14 cellular contexts compared by ENCODE assay signal in the genomic region with DNA sequence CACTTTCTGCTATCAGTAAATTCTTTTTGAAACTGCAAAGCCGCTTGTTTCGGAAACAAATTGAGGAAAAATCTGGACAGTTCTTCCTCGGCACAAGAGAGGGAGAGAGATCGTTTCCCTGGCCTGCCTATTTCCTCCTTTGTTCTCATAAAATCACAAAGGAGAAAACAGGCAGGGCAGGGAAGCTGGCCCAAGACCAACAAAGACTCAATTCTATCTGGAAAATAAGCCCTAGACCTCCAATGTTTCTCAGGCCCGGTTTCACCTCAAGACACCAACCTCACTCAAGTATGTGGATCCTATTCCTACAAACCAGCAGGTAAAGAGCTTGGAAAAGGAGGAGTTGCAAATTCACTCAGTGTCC. TPM values are rescaled to one million over a fixed set of nuclear protein-coding genes. Genes with fewer than 3 reads are reported as not detected.
DNase-seq lines count a peak whose midpoint lies in the region; ATAC-seq, FAIRE-seq and TF ChIP-seq lines count a peak whose summit lies in the region.
"Had no signal": no experiment of that assay in that cellular context is flagged by ENCODE, and none has a peak within 500 bp of the region (broad histone marks: within the 10 kb centered on the region; RNA-seq: fewer than 3 reads in every experiment).

No MANE protein-coding gene starts in this region.

- no peak for FAIRE-seq in GM12891 (lab: Jason Lieb, UNC)

- no peaks in the 10 kb centered on the region for H3K27me3 Mint-ChIP-seq in T-helper 17 cell
- H3K27me3 Mint-ChIP-seq: naive thymus-derived CD4-positive, alpha-beta T cell had no signal

- no peak for ATAC-seq in T-helper 17 cell
- ATAC-seq: naive thymus-derived CD4-positive, alpha-beta T cell had no signal

- H3K9me3 ChIP-seq in BLaER1, result no peaks in the 10 kb centered on the region
- H3K9me3 ChIP-seq in T-helper 17 cell (ENCODE audit: control insufficient read depth, low read length, poor library complexity, severe bottlenecking), result no peaks in the 10 kb centered on the region
- no peaks in the 10 kb centered on the region for H3K9me3 ChIP-seq in left ventricle myocardium inferior (replicated peaks)
- H3K9me3 ChIP-seq in prostate gland, result no peaks in the 10 kb centered on the region
- H3K9me3 ChIP-seq: BE2C, tibial artery had no signal

- H3K4me3 Mint-ChIP-seq in T-helper 17 cell, result no peak overlapping the region

- TF ChIP-seq CTCF in left ventricle myocardium inferior (IDR thresholded peaks at IDR 0.05; ENCODE audit: borderline replicate concordance) (no peak), prostate gland (IDR thresholded peaks at IDR 0.05) (no peak)

- peak overlapping the region; percentile 4; the same call in 1 of the 2 replicates for H3K27ac ChIP-seq in BLaER1
- H3K27ac ChIP-seq in left ventricle myocardium inferior (replicated peaks), result peak overlapping the region; percentile 66
- peak overlapping the region in 1 of 2 donors; percentile 1 for H3K27ac ChIP-seq in prostate gland
- H3K27ac ChIP-seq: tibial artery had no signal

- no peak overlapping the region for H3K9ac ChIP-seq in BLaER1

- DNase-seq in T-helper 17 cell, result no peak
- DNase-seq in left ventricle myocardium inferior, result no peak
- peak; percentile 57 for DNase-seq in prostate gland (ENCODE audit: low spot score)
- no peak for DNase-seq in AG20443 (ENCODE audit: low spot score)
- no peak for DNase-seq in GM12891 (ENCODE audit: insufficient read length, low spot score)
- no peak for DNase-seq in NCI-H1417 (lab: John Stamatoyannopoulos, UW)
- no peak for DNase-seq in hypothalamus (lab: John Stamatoyannopoulos, UW)
- DNase-seq: BE2C; effector CD4-positive, alpha-beta T cell; naive thymus-derived CD4-positive, alpha-beta T cell; NCI-H1092 treated with DMSO at 0.1 percent for 48 hours; stimulated activated CD4-positive, alpha-beta T cell treated with anti-CD3 and anti-CD28 coated beads, Interleukin-2, amount 100 ng/mL, for 48 hours; tibial artery had no signal

- peak overlapping the region; percentile 56 for H3K27ac Mint-ChIP-seq in T-helper 17 cell

- H3K4me3 ChIP-seq in BLaER1 (no peak overlapping the region), left ventricle myocardium inferior (peak overlapping the region; percentile 3), prostate gland (no peak overlapping the region)
- H3K4me3 ChIP-seq: tibial artery had no signal

- intact Hi-C loops in left ventricle myocardium inferior (cut with micrococcal nuclease) (no loop called here), prostate gland (cut with DNase I) (no loop called here)

- no peaks in the 10 kb centered on the region for H3K27me3 ChIP-seq in BLaER1
- H3K27me3 ChIP-seq in left ventricle myocardium inferior (ENCODE audit: low read depth), result no peaks in the 10 kb centered on the region
- H3K27me3 ChIP-seq in prostate gland (replicated peaks; ENCODE audit: insufficient read depth), result no peaks in the 10 kb centered on the region
- H3K27me3 ChIP-seq: BE2C, tibial artery had no signal

- H4K20me1 ChIP-seq in BLaER1, result peaks cover 74% of the 10 kb centered on the region

- H3K4me2 ChIP-seq in BLaER1, result no peak overlapping the region

- TF ChIP-seq POLR2A in prostate gland (IDR thresholded peaks at IDR 0.05), result no peak
- no peak for TF ChIP-seq POLR2A in GM12891 (IDR thresholded peaks at IDR 0.05; ENCODE audit: low read depth, low read length)

- peaks cover 48% of the 10 kb centered on the region for H3K4me1 ChIP-seq in BLaER1
- peaks cover 86% of the 10 kb centered on the region for H3K4me1 ChIP-seq in left ventricle myocardium inferior
- H3K4me1 ChIP-seq in prostate gland (replicated peaks), result peaks cover 17% of the 10 kb centered on the region
- H3K4me1 ChIP-seq: BE2C had no signal

- 19% methylated on average over 5 of the region's 5 CpGs for WGBS in prostate gland

- peaks cover 49% of the 10 kb centered on the region for H3K4me1 Mint-ChIP-seq in T-helper 17 cell

- H3K36me3 Mint-ChIP-seq in T-helper 17 cell (ENCODE audit: low read depth), result peaks cover 3% of the 10 kb centered on the region

- H3K36me3 ChIP-seq in BLaER1 (peaks cover 30% of the 10 kb centered on the region), left ventricle myocardium inferior (peaks cover 5% of the 10 kb centered on the region), prostate gland (no peaks in the 10 kb centered on the region)

TF ChIP-seq in GM12891, 5 proteins besides CTCF, POLR2A, EP300 and RAD21:
- TF ChIP-seq TAF1 (IDR thresholded peaks at IDR 0.05; ENCODE audit: low read depth, low read length), result no peak

RNA-seq across cellular contexts. Expression of a gene that starts 19.5 kb away (rescaled TPM):
- total RNA-seq in T-helper 17 cell (10 to 100 TPM; 44.0 to 54.9 TPM), left ventricle myocardium inferior (22.1 TPM), prostate gland (10 to 100 TPM; 25.4 to 86.3 TPM)
- polyA plus RNA-seq in GM12891 (2012; ENCODE audit: low read depth, missing spikeins), result 16.7 TPM
